In genomic region chr2:100757621-100758394, GRCh38 we compare ENCODE assay signal across 1 cellular context.
TF ChIP-seq lines count a peak whose summit lies in the region.

No MANE protein-coding gene starts in this region.

TF ChIP-seq in IMR-90, 13 proteins besides CTCF, POLR2A, EP300 and RAD21 (continued from another document):
- TF ChIP-seq USF2 (IDR thresholded peaks at IDR 0.05; ENCODE audit: low read depth, low read length) (no peak), RCOR1 (IDR thresholded peaks at IDR 0.05; ENCODE audit: insufficient replicate concordance, low read length) (no peak), FOS (IDR thresholded peaks at IDR 0.05; ENCODE audit: low read depth, low read length) (peak; percentile 92), NFE2L2 (IDR thresholded peaks at IDR 0.05; ENCODE audit: low read depth, low read length) (peak; percentile 21; the same call in 1 of the 2 replicates), SMC3 (IDR thresholded peaks at IDR 0.05; ENCODE audit: low read depth, low read length) (peak; percentile 14; the same call in 1 of the 2 replicates)
